ENCODE assay signal across 8 cellular contexts in genomic region chr9:134396258-134396742, GRCh38.
DNase-seq lines count a peak whose midpoint lies in the region; ATAC-seq lines count a peak whose summit lies in the region.

No MANE protein-coding gene starts in this region.

- peak overlapping the region; percentile 71 to 94 (median 82) for H3K4me3 Mint-ChIP-seq in IgD-negative memory B cell
- peak overlapping the region; percentile 71 to 91 (median 82) for H3K4me3 Mint-ChIP-seq in naive thymus-derived CD8-positive, alpha-beta T cell

- peaks cover 0 to 3% (median 0%) of the 10 kb centered on the region in 3 donors for H3K9me3 Mint-ChIP-seq in IgD-negative memory B cell
- peaks cover 0 to 10% (median 3%) of the 10 kb centered on the region in 9 donors for H3K9me3 Mint-ChIP-seq in naive thymus-derived CD8-positive, alpha-beta T cell

- no peaks in the 10 kb centered on the region for H3K36me3 Mint-ChIP-seq in IgD-negative memory B cell
- H3K36me3 Mint-ChIP-seq in naive thymus-derived CD8-positive, alpha-beta T cell = no peaks in the 10 kb centered on the region

- peak; percentile 18 to 23 for ATAC-seq in naive thymus-derived CD8-positive, alpha-beta T cell

- POLR2A ChIA-PET in naive thymus-derived CD8-positive, alpha-beta T cell (lab: Charles Lee) = interaction anchor here (0.6 to 3.5 kb wide), 6 partner anchors 10 to 916 kb away, joined by 3 to 26 read pairs (median 6); partner anchors contain the start of gene RNU6ATAC

- H3K4me1 Mint-ChIP-seq in IgD-negative memory B cell = peaks cover 31 to 34% (median 31%) of the 10 kb centered on the region in 3 donors
- H3K4me1 Mint-ChIP-seq in naive thymus-derived CD8-positive, alpha-beta T cell = peaks cover 18 to 71% (median 62%) of the 10 kb centered on the region in 4 donors

- DNase-seq in GDM1 (lab: John Stamatoyannopoulos, UW) (peak; percentile 95), activated T-cell treated with anti-CD3 and anti-CD28 coated beads for 4 hours (peak; percentile 28), cerebellum (ENCODE audit: low spot score) (no peak), NCI-H510A treated with DMSO at 0.1 percent for 48 hours (lab: John Stamatoyannopoulos, UW) (no peak), DMS79 treated with DMSO at 0.1 percent for 48 hours (lab: John Stamatoyannopoulos, UW) (no peak), NCI-H446 (lab: John Stamatoyannopoulos, UW) (no peak)
- peak in 9 of 10 donors; percentile 28 to 57 (median 42) for DNase-seq in naive thymus-derived CD8-positive, alpha-beta T cell

- H3K27ac Mint-ChIP-seq in IgD-negative memory B cell = peak overlapping the region; percentile 80 to 92 (median 84)
- peak overlapping the region; percentile 81 to 97 (median 91) for H3K27ac Mint-ChIP-seq in naive thymus-derived CD8-positive, alpha-beta T cell

- peaks cover 1% of the 10 kb centered on the region for H3K27me3 Mint-ChIP-seq in IgD-negative memory B cell
- no peaks in the 10 kb centered on the region for H3K27me3 Mint-ChIP-seq in naive thymus-derived CD8-positive, alpha-beta T cell

Comparison
In these comparisons a context has a peak if more than half of its experiments do, and no peak if none do; other contexts are left out.
1. DNase-seq: peak in GDM1 (single experiment), activated T-cell treated with anti-CD3 and anti-CD28 coated beads for 4 hours (single experiment) and naive thymus-derived CD8-positive, alpha-beta T cell (9 of 10); none in cerebellum (single experiment), NCI-H510A treated with DMSO at 0.1 percent for 48 hours (single experiment), DMS79 treated with DMSO at 0.1 percent for 48 hours (single experiment) and NCI-H446 (0 of 2).